1 cellular context compared by ENCODE assay signal in genomic region chr5:122165574-122166021, GRCh38.
TF ChIP-seq lines count a peak whose summit lies in the region.

No MANE protein-coding gene starts in this region.

TF ChIP-seq in HepG2, 621 proteins besides CTCF, POLR2A, EP300 and RAD21 (continues in another document):
- TF ChIP-seq GATAD2A (CRISPR knock-in tag; IDR thresholded peaks at IDR 0.05), result peak; percentile 49
- TF ChIP-seq FOSL2 (CRISPR knock-in tag; IDR thresholded peaks at IDR 0.05), result no peak
- TF ChIP-seq ZBTB4 (CRISPR knock-in tag; IDR thresholded peaks at IDR 0.05; ENCODE audit: borderline replicate concordance), result no peak
- no peak for TF ChIP-seq SIX4 (CRISPR knock-in tag; IDR thresholded peaks at IDR 0.05)
- peak; percentile 62; the same call in 1 of the 2 replicates for TF ChIP-seq ZNF362 (CRISPR knock-in tag; IDR thresholded peaks at IDR 0.05; ENCODE audit: borderline replicate concordance)
- TF ChIP-seq ZBTB43 (CRISPR knock-in tag; conservative IDR thresholded peaks at IDR 0.05), result no peak
- TF ChIP-seq CEBPG (CRISPR knock-in tag; IDR thresholded peaks at IDR 0.05), result peak; percentile 93
- no peak for TF ChIP-seq NR2F1 (CRISPR knock-in tag; IDR thresholded peaks at IDR 0.05)
- TF ChIP-seq ATF7 (IDR thresholded peaks at IDR 0.05), result peak; percentile 79
- no peak for TF ChIP-seq ATF7 (CRISPR knock-in tag; IDR thresholded peaks at IDR 0.05)
- TF ChIP-seq SCMH1 (CRISPR knock-in tag; IDR thresholded peaks at IDR 0.05; ENCODE audit: borderline replicate concordance), result no peak
- TF ChIP-seq ZSCAN31 (CRISPR knock-in tag; IDR thresholded peaks at IDR 0.05; ENCODE audit: low read depth), result no peak
- no peak for TF ChIP-seq NKX3-1 (CRISPR knock-in tag; IDR thresholded peaks at IDR 0.05)
- TF ChIP-seq ZNF609 (CRISPR knock-in tag; IDR thresholded peaks at IDR 0.05; ENCODE audit: borderline replicate concordance), result no peak
- TF ChIP-seq E2F5 (CRISPR knock-in tag; conservative IDR thresholded peaks at IDR 0.05), result no peak
- no peak for TF ChIP-seq LBX2 (CRISPR knock-in tag; IDR thresholded peaks at IDR 0.05; ENCODE audit: borderline replicate concordance)
- no peak for TF ChIP-seq ISX (CRISPR knock-in tag; conservative IDR thresholded peaks at IDR 0.05)
- no peak for TF ChIP-seq MZF1 (CRISPR knock-in tag; IDR thresholded peaks at IDR 0.05; ENCODE audit: borderline replicate concordance)
- no peak for TF ChIP-seq MEF2D (CRISPR knock-in tag; IDR thresholded peaks at IDR 0.05)
- TF ChIP-seq RBM22 (optimal IDR thresholded peaks at IDR 0.05; ENCODE audit: low read length), result no peak
- no peak for TF ChIP-seq REST (IDR thresholded peaks at IDR 0.05; ENCODE audit: borderline replicate concordance in 1 of 2, low read depth in 1 of 2, low read length in 2 of 2)
- TF ChIP-seq PHF5A (CRISPR knock-in tag; IDR thresholded peaks at IDR 0.05; ENCODE audit: low read depth, unreplicated experiment), result no peak
- peak; percentile 83 for TF ChIP-seq HNF1A (IDR thresholded peaks at IDR 0.05; ENCODE audit: low read depth)
- TF ChIP-seq HNF1A (CRISPR knock-in tag; IDR thresholded peaks at IDR 0.05; ENCODE audit: borderline replicate concordance), result peak; percentile 77; the same call in 1 of the 2 replicates
- TF ChIP-seq TCF7 (IDR thresholded peaks at IDR 0.05; ENCODE audit: low read depth), result no peak
- no peak for TF ChIP-seq HNRNPK (IDR thresholded peaks at IDR 0.05; ENCODE audit: low read depth, low read length, poor library complexity, severe bottlenecking)
- TF ChIP-seq NFYB (CRISPR knock-in tag; IDR thresholded peaks at IDR 0.05), result no peak
- no peak for TF ChIP-seq ZNF350 (CRISPR knock-in tag; IDR thresholded peaks at IDR 0.05; ENCODE audit: borderline replicate concordance, low read depth)
- TF ChIP-seq SNRNP70 (IDR thresholded peaks at IDR 0.05; ENCODE audit: low read depth, low read length), result no peak
- TF ChIP-seq RBFOX2 (IDR thresholded peaks at IDR 0.05; ENCODE audit: low read depth, low read length), result no peak
- no peak for TF ChIP-seq NBN (conservative IDR thresholded peaks at IDR 0.05)
- TF ChIP-seq IRF9 (CRISPR knock-in tag; IDR thresholded peaks at IDR 0.05; ENCODE audit: borderline replicate concordance), result no peak
- peak; percentile 76 for TF ChIP-seq ARID3A (IDR thresholded peaks at IDR 0.05; ENCODE audit: low read depth, low read length)
